ENCODE assay signal across 15 cellular contexts in the genomic region with DNA sequence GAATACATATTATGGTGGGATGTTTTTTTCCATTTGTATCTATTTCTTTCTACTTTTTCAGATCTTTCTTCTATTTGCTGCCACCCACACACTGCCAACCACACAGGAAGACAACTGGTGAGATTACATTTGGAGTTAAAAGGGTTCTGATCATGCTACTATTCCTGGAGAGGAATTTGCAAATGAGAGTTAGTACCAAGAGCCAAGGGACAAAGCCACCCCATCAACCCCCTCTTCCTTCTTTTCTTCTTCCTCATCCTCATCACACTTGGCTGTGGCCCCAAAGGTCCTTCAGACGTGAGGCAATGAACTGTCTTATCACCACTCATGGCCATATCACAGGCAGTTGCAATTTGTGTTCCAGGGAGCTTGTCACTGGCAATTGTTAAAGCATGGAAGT.
DNase-seq lines count a peak whose midpoint lies in the region; ATAC-seq and TF ChIP-seq lines count a peak whose summit lies in the region.
"Had no signal": no experiment of that assay in that cellular context is flagged by ENCODE, and none has a peak within 500 bp of the region (broad histone marks: within the 10 kb centered on the region; RNA-seq: fewer than 3 reads in every experiment).

No MANE protein-coding gene starts in this region.

- H3K27me3 ChIP-seq in heart left ventricle (no peaks in the 10 kb centered on the region), right cardiac atrium (ENCODE audit: control insufficient read depth, insufficient read depth) (no peaks in the 10 kb centered on the region), testis (no peaks in the 10 kb centered on the region), left lung (no peaks in the 10 kb centered on the region)

- H3K9me3 Mint-ChIP-seq in activated CD4-positive, alpha-beta memory T cell treated with anti-CD3 and anti-CD28 coated beads for 36 hours = no peaks in the 10 kb centered on the region
- H3K9me3 Mint-ChIP-seq: GM23338 had no signal

- H3K27me3 Mint-ChIP-seq in activated CD4-positive, alpha-beta memory T cell treated with anti-CD3 and anti-CD28 coated beads for 36 hours = peaks cover 10% of the 10 kb centered on the region

- H3K4me1 ChIP-seq in heart left ventricle (peaks cover 0 to 4% (median 0%) of the 10 kb centered on the region in 12 donors), right cardiac atrium (ENCODE audit: control insufficient read depth, insufficient read depth, low read length) (no peaks in the 10 kb centered on the region), testis (no peaks in the 10 kb centered on the region), left lung (no peaks in the 10 kb centered on the region)

- H3K4me3 Mint-ChIP-seq in activated CD4-positive, alpha-beta memory T cell treated with anti-CD3 and anti-CD28 coated beads for 36 hours = no peak overlapping the region
- H3K4me3 Mint-ChIP-seq: CD4-positive, alpha-beta memory T cell; GM23338 had no signal

- no peaks in the 10 kb centered on the region for H3K9me3 ChIP-seq in heart left ventricle
- no peaks in the 10 kb centered on the region for H3K9me3 ChIP-seq in right cardiac atrium (ENCODE audit: control insufficient read depth, low read length)
- no peaks in the 10 kb centered on the region for H3K9me3 ChIP-seq in testis
- H3K9me3 ChIP-seq in left lung = no peaks in the 10 kb centered on the region

- no peak for TF ChIP-seq POLR2A in heart left ventricle (IDR thresholded peaks at IDR 0.05)
- TF ChIP-seq POLR2A in testis (IDR thresholded peaks at IDR 0.05) = no peak

- no peak overlapping the region for H3K4me3 ChIP-seq in heart left ventricle
- no peak overlapping the region for H3K4me3 ChIP-seq in right cardiac atrium (ENCODE audit: low read length)
- no peak overlapping the region for H3K4me3 ChIP-seq in testis
- no peak overlapping the region for H3K4me3 ChIP-seq in left lung
- H3K4me3 ChIP-seq: GM23338 had no signal

- H3K27ac Mint-ChIP-seq in activated CD4-positive, alpha-beta memory T cell treated with anti-CD3 and anti-CD28 coated beads for 36 hours = no peak overlapping the region
- H3K27ac Mint-ChIP-seq: CD4-positive, alpha-beta memory T cell; GM23338 had no signal

- no peaks in the 10 kb centered on the region for H3K36me3 ChIP-seq in heart left ventricle
- H3K36me3 ChIP-seq in testis (ENCODE audit: low read depth, missing control alignments) = no peaks in the 10 kb centered on the region
- H3K36me3 ChIP-seq in left lung = no peaks in the 10 kb centered on the region

- 0 to 13% (median 7%) methylated on average over 1 of the region's 1 CpG for WGBS in heart left ventricle, 4 donors
- 14% methylated on average over 1 of the region's 1 CpG for WGBS in right cardiac atrium
- 41 to 63% methylated on average over 1 of the region's 1 CpG for WGBS in testis, 2 donors

- H3K4me1 Mint-ChIP-seq in activated CD4-positive, alpha-beta memory T cell treated with anti-CD3 and anti-CD28 coated beads for 36 hours (ENCODE audit: low read depth) = peaks cover 2% of the 10 kb centered on the region
- H3K4me1 Mint-ChIP-seq: CD4-positive, alpha-beta memory T cell; GM23338 had no signal

- H3K36me3 Mint-ChIP-seq in activated CD4-positive, alpha-beta memory T cell treated with anti-CD3 and anti-CD28 coated beads for 36 hours = no peaks in the 10 kb centered on the region
- H3K36me3 Mint-ChIP-seq: CD4-positive, alpha-beta memory T cell had no signal

- TF ChIP-seq CTCF in heart left ventricle (IDR thresholded peaks at IDR 0.05) (no peak), testis (IDR thresholded peaks at IDR 0.05) (no peak), left lung (IDR thresholded peaks at IDR 0.05) (no peak), GM10248 (IDR thresholded peaks at IDR 0.05; ENCODE audit: control extremely low read depth, extremely low read depth, low read depth, missing control alignments) (no peak)

- H3K27ac ChIP-seq in heart left ventricle (no peak overlapping the region), right cardiac atrium (ENCODE audit: low read length) (no peak overlapping the region), testis (no peak overlapping the region), left lung (no peak overlapping the region)
- H3K27ac ChIP-seq: C4-2B had no signal

- DNase-seq in Right ventricle myocardium superior = peak; percentile 45
- DNase-seq in cardiac septum (ENCODE audit: low spot score) = no peak
- DNase-seq in heart left ventricle = peak in 3 of 5 donors; percentile 26 to 56 (median 31)
- DNase-seq in right cardiac atrium = peak in 2 of 3 donors; percentile 8 to 66
- DNase-seq in testis = peak; percentile 30
- DNase-seq in left lung = no peak
- DNase-seq in activated CD4-positive, alpha-beta memory T cell treated with anti-CD3 and anti-CD28 coated beads for 36 hours = no peak
- DNase-seq in GM10248 (ENCODE audit: extremely low spot score) = no peak
- DNase-seq: 8988T; ACHN; CD4-positive, alpha-beta memory T cell; DMS79; H7 had no signal

- intact Hi-C loops in Right ventricle myocardium superior (cut with DNase I) (no loop called here), cardiac septum (cut with DNase I) (no loop called here), heart left ventricle (cut with DNase I) (no loop called here), right cardiac atrium (cut with DNase I) (no loop called here), testis (cut with DNase I; ENCODE audit: low total_unique reads) (no loop called here), left lung (cut with DNase I) (no loop called here)
- intact Hi-C loops in activated CD4-positive, alpha-beta memory T cell treated with anti-CD3 and anti-CD28 coated beads for 36 hours (cut with micrococcal nuclease) = loop anchor here (5.0 kb wide), 1 partner anchor 202 kb away; no protein-coding TSS in a partner anchor

- peak; percentile 87 for ATAC-seq in Right ventricle myocardium superior (ENCODE audit: poor library complexity)
- ATAC-seq in heart left ventricle = peak in 3 of 4 donors; percentile 63 to 93 (median 71)
- ATAC-seq in right cardiac atrium = peak in 1 of 2 donors; percentile 69
- ATAC-seq in left lung = no peak
- ATAC-seq: GM23338 had no signal

- CTCF ChIA-PET in activated CD4-positive, alpha-beta memory T cell treated with anti-CD3 and anti-CD28 coated beads for 36 hours (lab: Charles Lee) = no interaction called here
- CTCF ChIA-PET in GM10248 (lab: Yijun Ruan, JAX) = no interaction called here

- POLR2A ChIA-PET in activated CD4-positive, alpha-beta memory T cell treated with anti-CD3 and anti-CD28 coated beads for 36 hours (lab: Charles Lee) = no interaction called here
- POLR2A ChIA-PET in GM10248 (lab: Yijun Ruan, JAX) = no interaction called here

Comparison
In these comparisons a context has a peak if more than half of its experiments do, and no peak if none do; other contexts are left out.
1. DNase-seq: peak in Right ventricle myocardium superior (single experiment), heart left ventricle (3 of 5), right cardiac atrium (2 of 3) and testis (single experiment); none in cardiac septum (single experiment), left lung (0 of 2), activated CD4-positive, alpha-beta memory T cell treated with anti-CD3 and anti-CD28 coated beads for 36 hours (single experiment) and GM10248 (single experiment).